ENCODE assay signal across 8 cellular contexts in genomic region chr4:15001248-15001824, GRCh38. TPM values are rescaled to one million over a fixed set of nuclear protein-coding genes. Genes with fewer than 3 reads are reported as not detected.
DNase-seq lines count a peak whose midpoint lies in the region; ATAC-seq and TF ChIP-seq lines count a peak whose summit lies in the region.

No MANE protein-coding gene starts in this region.

- H3K4me3 ChIP-seq in SK-N-MC (peak overlapping the region; percentile 87), left ventricle myocardium inferior (peak overlapping the region; percentile 93)

- H3K9ac ChIP-seq in SK-N-MC (ENCODE audit: insufficient read length): peak overlapping the region; percentile 93

- H3K9me3 ChIP-seq in SK-N-MC (ENCODE audit: low read depth, low read length) (no peaks in the 10 kb centered on the region), left ventricle myocardium inferior (replicated peaks) (peaks cover 5% of the 10 kb centered on the region)

- ATAC-seq in GM21423 (IDR thresholded peaks at IDR 0.05; ENCODE audit: unreplicated experiment): peak; percentile 17

- H3K27me3 ChIP-seq in left ventricle myocardium inferior (ENCODE audit: low read depth): no peaks in the 10 kb centered on the region

- peak; percentile 86 for DNase-seq in DMS53 (lab: John Stamatoyannopoulos, UW)
- peak; percentile 84 for DNase-seq in HT1080 (ENCODE audit: low read depth)
- DNase-seq in SK-N-MC (ENCODE audit: low read depth, low spot score): peak; percentile 85
- DNase-seq in amniotic stem cell (lab: John Stamatoyannopoulos, UW): peak; percentile 80
- DNase-seq in left ventricle myocardium inferior: peak; percentile 79
- peak; percentile 84 for DNase-seq in pons (ENCODE audit: low spot score)
- DNase-seq in ureter (ENCODE audit: low spot score): peak; percentile 82

- H3K36me3 ChIP-seq in SK-N-MC (ENCODE audit: insufficient read depth, low read length): peaks cover 16% of the 10 kb centered on the region
- H3K36me3 ChIP-seq in left ventricle myocardium inferior: no peaks in the 10 kb centered on the region

- H3K27ac ChIP-seq in SK-N-MC (peak overlapping the region; percentile 100), left ventricle myocardium inferior (replicated peaks) (peak overlapping the region; percentile 100)

- intact Hi-C loops in left ventricle myocardium inferior (cut with micrococcal nuclease): no loop called here

- H3K4me1 ChIP-seq in left ventricle myocardium inferior: peaks cover 47% of the 10 kb centered on the region

- TF ChIP-seq CTCF in left ventricle myocardium inferior (IDR thresholded peaks at IDR 0.05; ENCODE audit: borderline replicate concordance): no peak

RNA-seq across cellular contexts. Expression of gene CPEB2, which starts 0.9 kb away (rescaled TPM):
- 4.6 and 7.5 TPM in 2 replicates for total RNA-seq in HT1080 (2014; rRNA removed; shearing (Covaris generic))
- polyA plus RNA-seq in HT1080 (2015; cell fraction: cytosol; rRNA removed): 9.9 and 12.7 TPM in 2 replicates
- polyA plus RNA-seq in HT1080 (2015; cell fraction: nucleus; rRNA removed): 23.1 and 23.7 TPM in 2 replicates
- 23.3 TPM for total RNA-seq in left ventricle myocardium inferior
- 19.8 TPM for total RNA-seq in ureter

Comparison
In these comparisons a context has a peak if more than half of its experiments do, and no peak if none do; other contexts are left out.
1. Peak in every context shown above with its lines: DNase-seq, ATAC-seq, H3K4me3 ChIP-seq and H3K27ac ChIP-seq.